ENCODE assay signal across 12 cellular contexts in the genomic region with DNA sequence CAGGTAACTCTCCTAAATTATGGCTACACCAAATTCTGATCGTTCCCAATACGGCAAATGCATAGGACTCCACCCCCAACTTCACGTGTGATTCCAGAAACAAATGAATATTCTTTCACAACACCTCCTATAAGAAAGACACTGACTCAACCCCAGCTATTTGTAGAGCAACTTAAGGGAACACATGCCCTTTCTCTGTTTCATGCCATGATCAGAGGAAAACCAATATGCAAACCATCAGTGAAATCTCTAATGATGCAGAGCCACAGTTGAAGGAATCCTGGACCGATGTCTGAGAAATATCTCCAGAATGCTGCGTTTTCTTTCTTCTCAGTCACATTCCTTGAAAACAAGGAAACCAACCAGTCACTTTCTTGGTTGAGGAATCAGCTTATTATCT.
"Had no signal": no experiment of that assay in that cellular context is flagged by ENCODE, and none has a peak within 500 bp of the region (broad histone marks: within the 10 kb centered on the region; RNA-seq: fewer than 3 reads in every experiment).

No MANE protein-coding gene starts in this region.

- H3K36me3 ChIP-seq: adrenal gland, gastroesophageal sphincter, tibial artery, uterus had no signal

- H3K27me3 ChIP-seq: adrenal gland, body of pancreas, gastroesophageal sphincter, tibial artery, uterus had no signal

- H3K4me1 ChIP-seq: adrenal gland, body of pancreas had no signal

- DNase-seq: activated CD4-positive, alpha-beta T cell treated with anti-CD3 and anti-CD28 coated beads, Interleukin-2, amount 50 U/mL, for 4 hours; activated CD4-positive, CD25-positive, alpha-beta regulatory T cell treated with anti-CD3 and anti-CD28 coated beads, Interleukin-2, amount 50 U/mL, for 72 hours; activated naive CD4-positive, alpha-beta T cell treated with anti-CD3 and anti-CD28 coated beads, Interleukin-2, amount 50 U/mL, for 16 hours; activated T-cell treated with anti-CD3 and anti-CD28 coated beads, Interleukin-2, amount 50 U/mL, for 1 hour; adrenal gland; body of pancreas; cerebellar nuclear complex; dermis blood vessel endothelial cell; small intestine; tibial artery; uterus had no signal

- H3K27ac ChIP-seq: adrenal gland, body of pancreas, gastroesophageal sphincter, tibial artery had no signal

- H3K9me3 ChIP-seq: adrenal gland, body of pancreas, tibial artery, uterus had no signal

- ATAC-seq: body of pancreas, gastroesophageal sphincter had no signal

- H3K4me3 ChIP-seq: adrenal gland, body of pancreas, gastroesophageal sphincter, tibial artery, uterus had no signal
